ENCODE assay signal across 8 cellular contexts in genomic region chr17:17835415-17836249, GRCh38. TPM values are rescaled to one million over a fixed set of nuclear protein-coding genes. Genes with fewer than 3 reads are reported as not detected.
DNase-seq lines count a peak whose midpoint lies in the region; ATAC-seq and TF ChIP-seq lines count a peak whose summit lies in the region.

No MANE protein-coding gene starts in this region.

- H3K36me3 ChIP-seq in A673 (ENCODE audit: insufficient read depth, low read length, poor library complexity, severe bottlenecking) (peaks cover 22% of the 10 kb centered on the region), mucosa of descending colon (ENCODE audit: low read depth) (no peaks in the 10 kb centered on the region)

- no peaks in the 10 kb centered on the region for H3K36me3 Mint-ChIP-seq in IgD-negative memory B cell

- H3K9me3 ChIP-seq in A673 (ENCODE audit: low read depth, low read length, poor library complexity, severe bottlenecking), result no peaks in the 10 kb centered on the region
- H3K9me3 ChIP-seq in mucosa of descending colon, result no peaks in the 10 kb centered on the region

- peaks cover 33 to 37% (median 36%) of the 10 kb centered on the region in 3 donors for H3K4me1 Mint-ChIP-seq in IgD-negative memory B cell

- H3K27me3 ChIP-seq in A673 (replicated peaks; ENCODE audit: insufficient read depth, low read depth, low read length, poor library complexity), result no peaks in the 10 kb centered on the region

- CTCF ChIA-PET in A673 (lab: Charles Lee), result interaction anchor here (0.6 kb wide), 1 partner anchor 22 kb away, joined by 3 read pairs; no protein-coding TSS in a partner anchor

- POLR2A ChIA-PET in A673 (lab: Charles Lee; ENCODE audit: low non-redundant PET), result interaction anchor here (0.6 kb wide), 1 partner anchor 14 kb away, joined by 4 read pairs; no protein-coding TSS in a partner anchor

- H3K27me3 Mint-ChIP-seq in IgD-negative memory B cell, result no peaks in the 10 kb centered on the region

- peak overlapping the region; percentile 85 to 98 (median 93) for H3K4me3 Mint-ChIP-seq in IgD-negative memory B cell

- peak overlapping the region; percentile 96 for H3K4me3 ChIP-seq in A673 (ENCODE audit: low read depth, low read length, poor library complexity, severe bottlenecking)
- peak overlapping the region; percentile 89 for H3K4me3 ChIP-seq in mucosa of descending colon

- DNase-seq in A673 (ENCODE audit: low spot score) (no peak), caudate nucleus (lab: John Stamatoyannopoulos, UW) (no peak), mucosa of descending colon (peak in 1 of 3 donors; percentile 48), NCI-H2196 (lab: John Stamatoyannopoulos, UW; ENCODE audit: unreplicated experiment) (no peak)
- DNase-seq in stimulated activated CD4-positive, alpha-beta T cell treated with anti-CD3 and anti-CD28 coated beads, Interleukin-2, amount 100 ng/mL, for 48 hours, result no peak

- H3K27ac ChIP-seq in A673 (ENCODE audit: low read depth, low read length, poor library complexity, severe bottlenecking) (peak overlapping the region; percentile 100), caudate nucleus (ENCODE audit: low read depth, low read length) (peak overlapping the region; percentile 98)

- TF ChIP-seq CTCF in A673 (conservative IDR thresholded peaks at IDR 0.05; ENCODE audit: low read depth, low read length) (no peak), mucosa of descending colon (IDR thresholded peaks at IDR 0.05) (no peak)

- H3K9me3 Mint-ChIP-seq in IgD-negative memory B cell, result no peaks in the 10 kb centered on the region

- H3K4me1 ChIP-seq in A673 (ENCODE audit: insufficient read depth, low read length, poor library complexity, severe bottlenecking), result peaks cover 73% of the 10 kb centered on the region
- H3K4me1 ChIP-seq in mucosa of descending colon (ENCODE audit: low read depth), result peaks cover 66% of the 10 kb centered on the region

- intact Hi-C loops in A673 (cut with micrococcal nuclease; ENCODE audit: unreplicated experiment) (no loop called here), mucosa of descending colon (cut with DNase I, micrococcal nuclease) (no loop called here)

- H3K27ac Mint-ChIP-seq in IgD-negative memory B cell, result peak overlapping the region; percentile 98 to 100 (median 99)

- no peak for ATAC-seq in mucosa of descending colon
- ATAC-seq in GM21526 (IDR thresholded peaks at IDR 0.05; ENCODE audit: low FRiP score, unreplicated experiment), result no peak
- ATAC-seq in HG03457 (IDR thresholded peaks at IDR 0.05; ENCODE audit: unreplicated experiment), result no peak

- TSS peak; percentile 55 for BruUV-seq in A673 (replicated peaks; lab: Mats Ljungman, UMichigan)

RNA-seq across cellular contexts. Expression of gene SREBF1, which starts 1.2 kb away (rescaled TPM):
- 240 and 328 TPM in 2 replicates for total RNA-seq in A673 (2021)
- 9.1 TPM for polyA plus RNA-seq in IgD-negative memory B cell
- 100 to 1,000 TPM; 161 to 179 (median 170) TPM for total RNA-seq in mucosa of descending colon
